Comparison of ENCODE assay signal across 13 cellular contexts in the genomic region with DNA sequence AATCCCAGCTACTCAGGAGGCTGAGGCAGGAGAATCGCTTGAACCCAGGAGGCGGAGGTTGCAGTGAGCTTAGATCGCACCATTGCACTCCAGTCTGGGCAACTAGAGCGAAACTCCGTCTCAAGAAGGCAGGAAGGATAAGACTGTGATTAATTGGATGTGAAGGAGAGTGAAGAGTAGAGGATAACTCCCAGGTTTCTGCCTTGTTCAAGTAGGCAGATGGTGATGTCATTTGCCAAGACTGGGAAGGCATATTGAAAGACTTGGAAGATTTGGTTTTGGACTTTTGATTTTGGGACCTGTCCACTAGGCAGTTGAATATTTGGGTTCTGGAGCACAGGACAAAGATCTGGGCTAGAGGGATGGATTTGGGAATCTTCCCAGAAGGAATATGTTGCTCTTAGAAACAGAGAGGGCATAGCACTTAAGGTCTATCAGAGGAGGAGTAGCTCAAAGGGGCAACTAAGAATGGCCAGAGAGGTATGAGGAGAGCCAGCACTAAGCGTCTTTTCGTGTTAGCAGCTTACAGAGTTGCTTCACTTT. TPM values are rescaled to one million over a fixed set of nuclear protein-coding genes. Genes with fewer than 3 reads are reported as not detected.
A peak's percentile ranks its signal among the peaks of the same experiment; 100 is the strongest.
DNase-seq lines count a peak whose midpoint lies in the region; ATAC-seq, FAIRE-seq and TF ChIP-seq lines count a peak whose summit lies in the region.
"Had no signal": no experiment of that assay in that cellular context is flagged by ENCODE, and none has a peak within 500 bp of the region (broad histone marks: within the 10 kb centered on the region; RNA-seq: fewer than 3 reads in every experiment).

No MANE protein-coding gene starts in this region.

- H3K27me3 ChIP-seq in mammary epithelial cell (ENCODE audit: insufficient read depth, low read length) = no peaks in the 10 kb centered on the region
- H3K27me3 ChIP-seq: gastroesophageal sphincter had no signal

- in situ Hi-C loops in mammary epithelial cell (cut with MboI; ENCODE audit: low sequenced_read_pairs in 2 of 2) = no loop called here

- 91% methylated on average over 7 of the region's 7 CpGs for WGBS in A549 (ENCODE audit: missing lambda C conversion rate)
- WGBS in mammary epithelial cell (ENCODE audit: low coverage, missing lambda C conversion rate) = 74% methylated on average over 7 of the region's 7 CpGs

- no peak overlapping the region for H2AFZ ChIP-seq in mammary epithelial cell (ENCODE audit: low read depth, low read length)

- CTCF ChIA-PET in A549 (lab: Yijun Ruan, JAX) = interaction anchor here (1.0 to 5.6 kb wide), 4 partner anchors 8 to 128 kb away, joined by 3 to 29 read pairs (median 5); no protein-coding TSS in a partner anchor
- CTCF ChIA-PET in HEK293 (lab: Yijun Ruan, JAX) = interaction anchor here (0.5 to 2.5 kb wide), 6 partner anchors 13 to 1739 kb away, joined by 3 to 7 read pairs (median 3); no protein-coding TSS in a partner anchor
- CTCF ChIA-PET in mammary epithelial cell (lab: Charles Lee; ENCODE audit: low non-redundant PET) = no interaction called here

- H3K4me1 Mint-ChIP-seq in memory B cell = peaks cover 52% of the 10 kb centered on the region

- H3K4me1 ChIP-seq in A549 = peaks cover 10% of the 10 kb centered on the region
- peaks cover 26% of the 10 kb centered on the region for H3K4me1 ChIP-seq in HEK293 (ENCODE audit: control insufficient read depth, insufficient read depth, low read length)
- H3K4me1 ChIP-seq in mammary epithelial cell (ENCODE audit: insufficient read depth, low read length) = peaks cover 34% of the 10 kb centered on the region

- no peaks in the 10 kb centered on the region for H3K27me3 Mint-ChIP-seq in memory B cell

- intact Hi-C loops in mammary epithelial cell (cut with micrococcal nuclease) = loop anchor here (5.0 kb wide), 1 partner anchor 63 kb away; no protein-coding TSS in a partner anchor

- H3K79me2 ChIP-seq in mammary epithelial cell (ENCODE audit: insufficient read depth, low read length) = peaks cover 58% of the 10 kb centered on the region

- H3K36me3 Mint-ChIP-seq in memory B cell = peaks cover 10% of the 10 kb centered on the region

- H4K20me1 ChIP-seq in mammary epithelial cell (ENCODE audit: insufficient read depth, low read length) = no peaks in the 10 kb centered on the region

- no peak for TF ChIP-seq RAD21 in A549 (conservative IDR thresholded peaks at IDR 0.05 in 1 of 2, IDR thresholded peaks at IDR 0.05 in 1 of 2)

- H3K4me2 ChIP-seq in A549 = no peak overlapping the region
- H3K4me2 ChIP-seq in mammary epithelial cell (ENCODE audit: insufficient read depth, low read depth, low read length) = peak overlapping the region; percentile 59

- FAIRE-seq in A549 (lab: Jason Lieb, UNC) = no peak

- no TSS peak for BruUV-seq in mammary epithelial cell (replicated peaks; lab: Mats Ljungman, UMichigan)

- H3K9me3 ChIP-seq in A549 = no peaks in the 10 kb centered on the region
- H3K9me3 ChIP-seq in HEK293 (ENCODE audit: control insufficient read depth, insufficient read depth, low read depth, low read length) = peaks cover 2% of the 10 kb centered on the region; the same call in 1 of the 2 replicates
- no peaks in the 10 kb centered on the region for H3K9me3 ChIP-seq in mammary epithelial cell (replicated peaks; ENCODE audit: insufficient read depth, low read length)
- H3K9me3 ChIP-seq: gastroesophageal sphincter, mucosa of descending colon had no signal

- no peak for TF ChIP-seq EP300 in A549 (IDR thresholded peaks at IDR 0.05)

- no peaks in the 10 kb centered on the region for H3K9me3 Mint-ChIP-seq in memory B cell

- dilution Hi-C loops in mammary epithelial cell (cut with HindIII; ENCODE audit: low sequenced_read_pairs) = no loop called here

- H3K36me3 ChIP-seq in HEK293 (ENCODE audit: control insufficient read depth in 2 of 2, insufficient read depth in 1 of 2, low read length in 2 of 2) = peaks cover 0 to 21% of the 10 kb centered on the region in 2 experiments; a peak in 2 of 3 replicates
- H3K36me3 ChIP-seq in mammary epithelial cell (ENCODE audit: insufficient read depth, low read length) = no peaks in the 10 kb centered on the region
- H3K36me3 ChIP-seq: gastroesophageal sphincter had no signal

- H3K27ac Mint-ChIP-seq in memory B cell = peak overlapping the region; percentile 90

- no peak for DNase-seq in A549 (ENCODE audit: low read depth in 1 of 2, low spot score in 1 of 2)
- no peak for DNase-seq in mammary epithelial cell
- no peak for DNase-seq in memory B cell (ENCODE audit: low spot score in 2 of 2)
- no peak for DNase-seq in putamen (ENCODE audit: low spot score)
- no peak for DNase-seq in KG1 (lab: John Stamatoyannopoulos, UW)
- no peak for DNase-seq in HK-2 (ENCODE audit: unreplicated experiment)
- DNase-seq: C1 segment of cervical spinal cord; mucosa of descending colon; stimulated activated CD4-positive, alpha-beta T cell treated with anti-CD3 and anti-CD28 coated beads, Interleukin-12 subunit alpha, Interleukin-12 subunit beta, amount 100 ng/mL, for 4 hours; stimulated activated naive CD4-positive, alpha-beta T cell treated with Interleukin-2 at 50 U/mL for 16 hours had no signal

- no peak for TF ChIP-seq POLR2A in A549 (IDR thresholded peaks at IDR 0.05; ENCODE audit: low read length)

- H3K4me3 ChIP-seq in A549 (no peak overlapping the region), HEK293 (ENCODE audit: low read depth, low read length) (no peak overlapping the region), mammary epithelial cell (replicated peaks in 1 of 3; ENCODE audit: insufficient read depth in 1 of 3, low read depth in 2 of 3, low read length in 3 of 3) (no peak overlapping the region)
- H3K4me3 ChIP-seq: gastroesophageal sphincter, mucosa of descending colon had no signal

- no peak overlapping the region for H3K4me3 Mint-ChIP-seq in memory B cell

- TF ChIP-seq CTCF in A549 (IDR thresholded peaks at IDR 0.05) (no peak), HEK293 (tag by site-specific recombination; IDR thresholded peaks at IDR 0.05) (no peak), mammary epithelial cell (conservative IDR thresholded peaks at IDR 0.05 in 1 of 2, IDR thresholded peaks at IDR 0.05 in 1 of 2; ENCODE audit: extremely low read depth in 1 of 2, insufficient read depth in 1 of 2, low read depth in 1 of 2, low read length in 2 of 2) (no peak)

- ATAC-seq in A549 (peak; percentile 17 to 24; a peak in 2 of 6 replicates), memory B cell (ENCODE audit: low read depth) (no peak), HG03175 (IDR thresholded peaks at IDR 0.05; ENCODE audit: unreplicated experiment) (no peak)
- ATAC-seq: gastroesophageal sphincter, mucosa of descending colon had no signal

- H3K27ac ChIP-seq in A549 = no peak overlapping the region
- H3K27ac ChIP-seq in HEK293 (ENCODE audit: extremely low read depth, low read depth, low read length) = no peak overlapping the region; the same call in 1 of the 2 replicates
- peak overlapping the region; percentile 36 for H3K27ac ChIP-seq in mammary epithelial cell (ENCODE audit: insufficient read depth, low read depth, low read length)

- no peak overlapping the region for H3K9ac ChIP-seq in mammary epithelial cell (ENCODE audit: insufficient read depth, low read length)

- POLR2A ChIA-PET in A549 (lab: Yijun Ruan, JAX) (no interaction called here), HEK293 (lab: Yijun Ruan, JAX) (interaction anchor here (1.4 kb wide), 1 partner anchor 9 kb away, joined by 3 read pairs; no protein-coding TSS in a partner anchor)

TF ChIP-seq in A549, 52 proteins besides CTCF, POLR2A, EP300 and RAD21 (continues in another document):
- no peak for TF ChIP-seq MAZ (IDR thresholded peaks at IDR 0.05; ENCODE audit: borderline replicate concordance, low read depth, low read length)
- TF ChIP-seq FOSL2 (IDR thresholded peaks at IDR 0.05) = no peak
- no peak for TF ChIP-seq FOSL2 (CRISPR knock-in tag; IDR thresholded peaks at IDR 0.05)
- TF ChIP-seq, protein P1, sequence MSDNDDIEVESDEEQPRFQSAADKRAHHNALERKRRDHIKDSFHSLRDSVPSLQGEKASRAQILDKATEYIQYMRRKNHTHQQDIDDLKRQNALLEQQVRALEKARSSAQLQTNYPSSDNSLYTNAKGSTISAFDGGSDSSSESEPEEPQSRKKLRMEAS (IDR thresholded peaks at IDR 0.05) = no peak
- no peak for TF ChIP-seq SMC3 (IDR thresholded peaks at IDR 0.05)

TF ChIP-seq in HEK293, 187 proteins besides CTCF, POLR2A, EP300 and RAD21 (continues in another document):
- TF ChIP-seq ZNF274 (IDR thresholded peaks at IDR 0.05; ENCODE audit: low read length) = no peak
- TF ChIP-seq ZNF274 (tag by site-specific recombination; IDR thresholded peaks at IDR 0.05; ENCODE audit: borderline replicate concordance) = no peak
- TF ChIP-seq, protein P2, sequence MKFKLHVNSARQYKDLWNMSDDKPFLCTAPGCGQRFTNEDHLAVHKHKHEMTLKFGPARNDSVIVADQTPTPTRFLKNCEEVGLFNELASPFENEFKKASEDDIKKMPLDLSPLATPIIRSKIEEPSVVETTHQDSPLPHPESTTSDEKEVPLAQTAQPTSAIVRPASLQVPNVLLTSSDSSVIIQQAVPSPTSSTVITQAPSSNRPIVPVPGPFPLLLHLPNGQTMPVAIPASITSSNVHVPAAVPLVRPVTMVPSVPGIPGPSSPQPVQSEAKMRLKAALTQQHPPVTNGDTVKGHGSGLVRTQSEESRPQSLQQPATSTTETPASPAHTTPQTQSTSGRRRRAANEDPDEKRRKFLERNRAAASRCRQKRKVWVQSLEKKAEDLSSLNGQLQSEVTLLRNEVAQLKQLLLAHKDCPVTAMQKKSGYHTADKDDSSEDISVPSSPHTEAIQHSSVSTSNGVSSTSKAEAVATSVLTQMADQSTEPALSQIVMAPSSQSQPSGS (tag by site-specific recombination; IDR thresholded peaks at IDR 0.05; ENCODE audit: low read depth) = peak; percentile 92
- no peak for TF ChIP-seq ZEB2 (tag by site-specific recombination; IDR thresholded peaks at IDR 0.05)
- no peak for TF ChIP-seq ZNF426 (tag by site-specific recombination; IDR thresholded peaks at IDR 0.05)
- TF ChIP-seq ZNF600 (tag by site-specific recombination; IDR thresholded peaks at IDR 0.05) = peak; percentile 85
- TF ChIP-seq KLF16 (tag by site-specific recombination; IDR thresholded peaks at IDR 0.05) = no peak
- peak; percentile 18; the same call in 1 of the 2 replicates for TF ChIP-seq ZNF394 (tag by site-specific recombination; IDR thresholded peaks at IDR 0.05; ENCODE audit: borderline replicate concordance)
- no peak for TF ChIP-seq ZSCAN30 (tag by site-specific recombination; IDR thresholded peaks at IDR 0.05)
- TF ChIP-seq IKZF3 (tag by site-specific recombination; IDR thresholded peaks at IDR 0.05) = 0 out of 2 replicates have a peak, but pooled peaks have one; percentile 36
- peak; percentile 55 for TF ChIP-seq ZBTB17 (tag by site-specific recombination; IDR thresholded peaks at IDR 0.05)

RNA-seq across cellular contexts. Expression of a gene that starts 20.0 kb away (rescaled TPM):
- polyA plus RNA-seq in A549 (2011; rRNA removed) = 19.4 and 20.0 TPM in 2 replicates
- 10.9 and 13.3 TPM in 2 replicates for polyA plus RNA-seq in A549 (2012; cell fraction: cytosol; rRNA removed)
- 15.7 and 23.1 TPM in 2 replicates for polyA plus RNA-seq in A549 (2012; cell fraction: nucleus; rRNA removed)
- 9.0 to 9.6 TPM (median 9.1 TPM) in 3 replicates for polyA plus RNA-seq in A549 (2017; fragmentation: RNase III; extraction: RNeasy Plus Mini Kit Qiagen cat#74134 plus additional on column Dnase treatment)
- 21.1 and 21.2 TPM in 2 replicates for polyA minus RNA-seq in A549 (2011; rRNA and poly(A)+ RNA removed)
- total RNA-seq in mammary epithelial cell = 10 to 100 TPM; 11.3 to 13.0 TPM
- polyA plus RNA-seq in mammary epithelial cell = 4.5 TPM
- 11.9 TPM for polyA minus RNA-seq in mammary epithelial cell

Comparison
In these comparisons a context has a peak if more than half of its experiments do, and no peak if none do; other contexts are left out.
1. ATAC-seq: peak in A549 (2 of 2); none in memory B cell (single experiment) and HG03175 (single experiment).